8 cellular contexts compared by ENCODE assay signal in the genomic region with DNA sequence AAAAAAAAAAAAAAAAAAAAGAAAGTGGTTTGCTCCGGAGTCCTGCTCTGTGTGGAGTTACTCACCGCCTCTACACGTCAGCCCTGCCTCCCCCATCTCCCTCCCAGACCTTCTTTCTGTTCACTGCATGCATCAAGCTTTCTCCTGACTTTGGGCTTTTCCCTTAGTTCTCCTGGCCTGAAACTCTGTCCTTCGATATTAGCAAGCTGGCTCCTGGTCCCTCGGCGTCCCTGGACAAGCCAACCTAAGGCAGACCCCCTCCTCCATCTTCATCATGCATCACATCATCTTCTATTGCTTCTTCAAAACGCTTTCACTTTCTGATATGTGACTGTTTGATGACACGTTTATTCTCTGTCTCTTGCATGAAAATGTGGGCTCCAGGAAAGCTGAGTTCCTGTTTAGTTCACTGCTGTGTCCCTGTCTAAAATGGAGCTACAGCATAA. TPM values are rescaled to one million over a fixed set of nuclear protein-coding genes. Genes with fewer than 3 reads are reported as not detected.
A peak's percentile ranks its signal among the peaks of the same experiment; 100 is the strongest.
DNase-seq lines count a peak whose midpoint lies in the region; ATAC-seq and TF ChIP-seq lines count a peak whose summit lies in the region.

No MANE protein-coding gene starts in this region.

- H3K27me3 Mint-ChIP-seq in activated CD8-positive, alpha-beta T cell treated with anti-CD3 and anti-CD28 coated beads, Interleukin-2, amount 10 ng/mL, durations not matched to agents 7 days and 5 days (ENCODE audit: low read depth) = no peaks in the 10 kb centered on the region

- peak overlapping the region; percentile 61 for H3K4me3 Mint-ChIP-seq in activated CD8-positive, alpha-beta T cell treated with anti-CD3 and anti-CD28 coated beads, Interleukin-2, amount 10 ng/mL, durations not matched to agents 7 days and 5 days

- H3K9me3 Mint-ChIP-seq in activated CD8-positive, alpha-beta T cell treated with anti-CD3 and anti-CD28 coated beads, Interleukin-2, amount 10 ng/mL, durations not matched to agents 7 days and 5 days (ENCODE audit: insufficient read depth) = no peaks in the 10 kb centered on the region

- TF ChIP-seq CTCF in sigmoid colon (IDR thresholded peaks at IDR 0.05) (no peak), A673 (conservative IDR thresholded peaks at IDR 0.05; ENCODE audit: low read depth, low read length) (no peak), spleen (IDR thresholded peaks at IDR 0.05 in 8 of 11, conservative IDR thresholded peaks at IDR 0.05 in 3 of 11) (no peak), hepatocyte (IDR thresholded peaks at IDR 0.05; ENCODE audit: poor library complexity) (no peak)

- H3K36me3 ChIP-seq in sigmoid colon (no peaks in the 10 kb centered on the region), A673 (ENCODE audit: insufficient read depth, low read length, poor library complexity, severe bottlenecking) (no peaks in the 10 kb centered on the region), spleen (no peaks in the 10 kb centered on the region), hepatocyte (replicated peaks; ENCODE audit: insufficient read depth, low read depth) (no peaks in the 10 kb centered on the region)

- no peaks in the 10 kb centered on the region for H4K20me1 ChIP-seq in hepatocyte (ENCODE audit: insufficient read depth, poor library complexity, severe bottlenecking)

- H3K27ac ChIP-seq in sigmoid colon = no peak overlapping the region
- H3K27ac ChIP-seq in A673 (ENCODE audit: low read depth, low read length, poor library complexity, severe bottlenecking) = no peak overlapping the region
- H3K27ac ChIP-seq in spleen = peak overlapping the region in 3 of 8 donors; percentile 24 to 55 (median 43)
- H3K27ac ChIP-seq in hepatocyte = no peak overlapping the region

- DNase-seq in activated CD8-positive, alpha-beta T cell treated with anti-CD3 and anti-CD28 coated beads, Interleukin-2, amount 10 ng/mL, durations not matched to agents 7 days and 5 days = peak; percentile 36
- DNase-seq in sigmoid colon (peak; percentile 14), A673 (ENCODE audit: low spot score) (no peak), spleen (no peak), hepatocyte (ENCODE audit: low spot score) (no peak), DMS 273 (lab: John Stamatoyannopoulos, UW; ENCODE audit: unreplicated experiment) (no peak)

- H3K4me2 ChIP-seq in hepatocyte = no peak overlapping the region

- H3K4me3 ChIP-seq in sigmoid colon = no peak overlapping the region
- no peak overlapping the region for H3K4me3 ChIP-seq in A673 (ENCODE audit: low read depth, low read length, poor library complexity, severe bottlenecking)
- peak overlapping the region in 1 of 8 donors; percentile 29 for H3K4me3 ChIP-seq in spleen
- no peak overlapping the region for H3K4me3 ChIP-seq in hepatocyte

- 57 to 62% methylated on average over 8 of the region's 8 CpGs for WGBS in sigmoid colon, 2 donors
- WGBS in spleen, 5 donors = 48 to 64% (median 56%) methylated on average over 8 of the region's 8 CpGs
- 83% methylated on average over 8 of the region's 8 CpGs for WGBS in hepatocyte (ENCODE audit: low lambda C conversion rate, missing lambda C conversion rate)

- no peaks in the 10 kb centered on the region for H3K9me3 ChIP-seq in sigmoid colon
- H3K9me3 ChIP-seq in A673 (ENCODE audit: low read depth, low read length, poor library complexity, severe bottlenecking) = no peaks in the 10 kb centered on the region
- H3K9me3 ChIP-seq in spleen = peaks cover 0 to 6% (median 0%) of the 10 kb centered on the region in 8 donors
- H3K9me3 ChIP-seq in hepatocyte (ENCODE audit: low read depth) = no peaks in the 10 kb centered on the region

- H3K4me1 Mint-ChIP-seq in activated CD8-positive, alpha-beta T cell treated with anti-CD3 and anti-CD28 coated beads, Interleukin-2, amount 10 ng/mL, durations not matched to agents 7 days and 5 days (ENCODE audit: low read depth) = peaks cover 8% of the 10 kb centered on the region

- no peaks in the 10 kb centered on the region for H3K9me2 ChIP-seq in hepatocyte (replicated peaks; ENCODE audit: insufficient read depth)

- peak; percentile 75 for ATAC-seq in GM19035 (IDR thresholded peaks at IDR 0.05; ENCODE audit: unreplicated experiment)
- peak; percentile 70 for ATAC-seq in HG03095 (IDR thresholded peaks at IDR 0.05; ENCODE audit: unreplicated experiment)
- peak; percentile 81 for ATAC-seq in activated CD8-positive, alpha-beta T cell treated with anti-CD3 and anti-CD28 coated beads, Interleukin-2, amount 10 ng/mL, durations not matched to agents 7 days and 5 days

- intact Hi-C loops in sigmoid colon (cut with DNase I) (no loop called here), A673 (cut with micrococcal nuclease; ENCODE audit: unreplicated experiment) (loop anchor here (5.0 to 10.0 kb wide), 2 partner anchors 1129 to 1232 kb away; no protein-coding TSS in a partner anchor), spleen (cut with DNase I; ENCODE audit: low total_unique reads) (loop anchor here (10.0 kb wide), 1 partner anchor 52 kb away; no protein-coding TSS in a partner anchor)

- CTCF ChIA-PET in activated CD8-positive, alpha-beta T cell treated with anti-CD3 and anti-CD28 coated beads, Interleukin-2, amount 10 ng/mL, durations not matched to agents 7 days and 5 days (lab: Charles Lee) = interaction anchor here (0.7 to 3.6 kb wide), 10 partner anchors 10 to 193 kb away, joined by 3 to 16 read pairs (median 3); no protein-coding TSS in a partner anchor
- CTCF ChIA-PET in A673 (lab: Charles Lee) = no interaction called here

- H2AFZ ChIP-seq in hepatocyte = no peak overlapping the region

- H3K4me1 ChIP-seq in sigmoid colon (no peaks in the 10 kb centered on the region), A673 (ENCODE audit: insufficient read depth, low read length, poor library complexity, severe bottlenecking) (no peaks in the 10 kb centered on the region), spleen (peaks cover 0 to 29% (median 9%) of the 10 kb centered on the region in 6 donors), hepatocyte (ENCODE audit: insufficient read depth) (no peaks in the 10 kb centered on the region)

- TF ChIP-seq POLR2A in sigmoid colon (IDR thresholded peaks at IDR 0.05) (no peak), spleen (IDR thresholded peaks at IDR 0.05) (no peak)

- H3K27me3 ChIP-seq in sigmoid colon (no peaks in the 10 kb centered on the region), A673 (replicated peaks; ENCODE audit: insufficient read depth, low read depth, low read length, poor library complexity) (no peaks in the 10 kb centered on the region), spleen (replicated peaks in 1 of 7) (peaks cover 0 to 6% (median 0%) of the 10 kb centered on the region in 7 donors), hepatocyte (no peaks in the 10 kb centered on the region)

- TF ChIP-seq EP300 in sigmoid colon (IDR thresholded peaks at IDR 0.05) = no peak

- POLR2A ChIA-PET in activated CD8-positive, alpha-beta T cell treated with anti-CD3 and anti-CD28 coated beads, Interleukin-2, amount 10 ng/mL, durations not matched to agents 7 days and 5 days (lab: Charles Lee) = no interaction called here
- POLR2A ChIA-PET in A673 (lab: Charles Lee; ENCODE audit: low non-redundant PET) = interaction anchor here (0.7 kb wide), 1 partner anchor 96 kb away, joined by 4 read pairs; no protein-coding TSS in a partner anchor

- no peaks in the 10 kb centered on the region for H3K79me2 ChIP-seq in hepatocyte

- no TSS peak for BruUV-seq in A673 (replicated peaks; lab: Mats Ljungman, UMichigan)

- peak overlapping the region; percentile 92 for H3K27ac Mint-ChIP-seq in activated CD8-positive, alpha-beta T cell treated with anti-CD3 and anti-CD28 coated beads, Interleukin-2, amount 10 ng/mL, durations not matched to agents 7 days and 5 days

- no peaks in the 10 kb centered on the region for H3K36me3 Mint-ChIP-seq in activated CD8-positive, alpha-beta T cell treated with anti-CD3 and anti-CD28 coated beads, Interleukin-2, amount 10 ng/mL, durations not matched to agents 7 days and 5 days (ENCODE audit: low read depth)

RNA-seq across cellular contexts. Expression of gene SLC15A4, which starts 40.6 kb away (rescaled TPM):
- 10 to 100 TPM; 23.2 to 23.8 TPM for total RNA-seq in activated CD8-positive, alpha-beta T cell treated with anti-CD3 and anti-CD28 coated beads, Interleukin-2, amount 10 ng/mL, durations not matched to agents 7 days and 5 days
- total RNA-seq in sigmoid colon (10 to 100 TPM; 19.4 to 42.0 (median 24.2) TPM), A673 (2021) (19.9 and 20.3 TPM in 2 replicates), spleen (10 to 100 TPM; 37.8 to 92.4 (median 49.0) TPM), hepatocyte (34.6 and 48.5 TPM in 2 replicates)
- polyA plus RNA-seq in sigmoid colon (10 to 100 TPM in 1 of 3 donors, 1 to 10 TPM in 2; 3.6 to 14.0 (median 3.7) TPM), spleen (10 to 100 TPM; 19.0 to 22.7 (median 21.6) TPM), hepatocyte (29.9 and 33.6 TPM in 2 replicates)

Comparison
In these comparisons a context has a peak if more than half of its experiments do, and no peak if none do; other contexts are left out.
1. DNase-seq: peak in activated CD8-positive, alpha-beta T cell treated with anti-CD3 and anti-CD28 coated beads, Interleukin-2, amount 10 ng/mL, durations not matched to agents 7 days and 5 days (single experiment) and sigmoid colon (single experiment); none in A673 (single experiment), spleen (single experiment), hepatocyte (single experiment) and DMS 273 (single experiment).
2. Peak in every context shown above with its lines, with median percentiles within 50 percentile points of each other: ATAC-seq.